Comparison of ENCODE assay signal across 16 cellular contexts in genomic region chr2:34105015-34105767, GRCh38.
DNase-seq lines count a peak whose midpoint lies in the region; ATAC-seq, FAIRE-seq and TF ChIP-seq lines count a peak whose summit lies in the region.
"Had no signal": no experiment of that assay in that cellular context is flagged by ENCODE, and none has a peak within 500 bp of the region (broad histone marks: within the 10 kb centered on the region; RNA-seq: fewer than 3 reads in every experiment).

No MANE protein-coding gene starts in this region.

- H2AFZ ChIP-seq in SK-N-SH (ENCODE audit: low read depth) = peak overlapping the region; percentile 48
- no peak overlapping the region for H2AFZ ChIP-seq in astrocyte (ENCODE audit: low read depth, low read length)

- H3K4me3 Mint-ChIP-seq in astrocyte (ENCODE audit: unreplicated experiment) = no peak overlapping the region
- H3K4me3 Mint-ChIP-seq in activated T-cell treated with anti-CD3 and anti-CD28 coated beads, Interleukin-2, amount 50 U/mL, for 4 hours = no peak overlapping the region
- H3K4me3 Mint-ChIP-seq: IgD-negative memory B cell had no signal

- no peaks in the 10 kb centered on the region for H3K27me3 Mint-ChIP-seq in astrocyte (ENCODE audit: low read depth, unreplicated experiment)
- H3K27me3 Mint-ChIP-seq in activated T-cell treated with anti-CD3 and anti-CD28 coated beads, Interleukin-2, amount 50 U/mL, for 4 hours (ENCODE audit: low read depth) = no peaks in the 10 kb centered on the region
- H3K27me3 Mint-ChIP-seq: IgD-negative memory B cell had no signal

- no peak for TF ChIP-seq EP300 in SK-N-SH (IDR thresholded peaks at IDR 0.05; ENCODE audit: borderline replicate concordance in 1 of 2, low read depth in 1 of 2, low read length in 1 of 2)

- H3K4me3 ChIP-seq in SK-N-SH (ENCODE audit: low read depth in 2 of 2, low read length in 1 of 2) (peak overlapping the region in 1 of 2 experiments; percentile 18; a peak in 1 of 4 replicates), astrocyte (ENCODE audit: insufficient read depth, low read depth, low read length) (peak overlapping the region; percentile 27), heart right ventricle (no peak overlapping the region)
- H3K4me3 ChIP-seq: body of pancreas, tibial nerve had no signal

- H3K9ac ChIP-seq in SK-N-SH (peak overlapping the region; percentile 20; the same call in 1 of the 2 replicates), astrocyte (ENCODE audit: low read length) (peak overlapping the region; percentile 69)

- FAIRE-seq in astrocyte (lab: Jason Lieb, UNC) = peak; percentile 75
- FAIRE-seq in urothelium cell line (lab: Jason Lieb, UNC) = no peak
- FAIRE-seq: H1 had no signal

- H3K9me3 ChIP-seq in SK-N-SH = no peaks in the 10 kb centered on the region
- H3K9me3 ChIP-seq in astrocyte (ENCODE audit: insufficient read depth, low read depth, low read length) = no peaks in the 10 kb centered on the region
- no peaks in the 10 kb centered on the region for H3K9me3 ChIP-seq in heart right ventricle
- H3K9me3 ChIP-seq: body of pancreas, tibial nerve had no signal

- no peaks in the 10 kb centered on the region for H3K9me2 ChIP-seq in SK-N-SH

- TF ChIP-seq CTCF in SK-N-SH (IDR thresholded peaks at IDR 0.05) = no peak
- TF ChIP-seq CTCF in astrocyte (IDR thresholded peaks at IDR 0.05; ENCODE audit: insufficient read depth, low read depth, low read length) = no peak
- no peak for TF ChIP-seq CTCF in heart right ventricle (IDR thresholded peaks at IDR 0.05)

- DNase-seq in SK-N-SH = no peak
- DNase-seq in astrocyte (ENCODE audit: low read depth) = peak; percentile 84
- peak; percentile 41 for DNase-seq in glomerular endothelial cell (ENCODE audit: extremely low read depth, low read depth, low spot score)
- peak; percentile 24 for DNase-seq in urothelium cell line (ENCODE audit: low spot score)
- no peak for DNase-seq in heart right ventricle
- no peak for DNase-seq in activated T-cell treated with anti-CD3 and anti-CD28 coated beads, Interleukin-2, amount 50 U/mL, for 4 hours
- DNase-seq in activated naive CD4-positive, alpha-beta T cell treated with anti-CD3 and anti-CD28 coated beads, Interleukin-2, amount 50 U/mL, for 16 hours = no peak
- DNase-seq: activated CD4-positive, CD25-positive, alpha-beta regulatory T cell; body of pancreas; DND-41; stimulated activated CD4-positive, alpha-beta T cell treated with anti-CD3 and anti-CD28 coated beads, Interleukin-12 subunit alpha, Interleukin-12 subunit beta, amount 100 ng/mL, for 4 hours had no signal

- peaks cover 0 to 26% of the 10 kb centered on the region in 2 experiments; a peak in 1 of 4 replicates for H3K4me1 ChIP-seq in SK-N-SH (ENCODE audit: control insufficient read depth in 1 of 2, insufficient read depth in 2 of 2, low read depth in 1 of 2, low read length in 1 of 2)
- peaks cover 27% of the 10 kb centered on the region for H3K4me1 ChIP-seq in astrocyte (ENCODE audit: insufficient read depth, low read length)
- no peaks in the 10 kb centered on the region for H3K4me1 ChIP-seq in heart right ventricle
- H3K4me1 ChIP-seq: body of pancreas, tibial nerve had no signal

- no peaks in the 10 kb centered on the region for H3K9me3 Mint-ChIP-seq in astrocyte (ENCODE audit: unreplicated experiment)
- H3K9me3 Mint-ChIP-seq in activated T-cell treated with anti-CD3 and anti-CD28 coated beads, Interleukin-2, amount 50 U/mL, for 4 hours = no peaks in the 10 kb centered on the region
- H3K9me3 Mint-ChIP-seq: IgD-negative memory B cell had no signal

- H3K79me2 ChIP-seq in SK-N-SH (ENCODE audit: insufficient read depth) (no peaks in the 10 kb centered on the region), astrocyte (ENCODE audit: insufficient read depth, low read length) (no peaks in the 10 kb centered on the region)

- TF ChIP-seq RAD21 in SK-N-SH (IDR thresholded peaks at IDR 0.05; ENCODE audit: low read length) = no peak

- H3K27me3 ChIP-seq in SK-N-SH (ENCODE audit: insufficient read depth) = no peaks in the 10 kb centered on the region
- no peaks in the 10 kb centered on the region for H3K27me3 ChIP-seq in astrocyte (ENCODE audit: insufficient read depth, low read length)
- no peaks in the 10 kb centered on the region for H3K27me3 ChIP-seq in heart right ventricle
- H3K27me3 ChIP-seq: body of pancreas, tibial nerve had no signal

- WGBS in SK-N-SH (ENCODE audit: low lambda C conversion rate) = 6% methylated on average over 5 of the region's 5 CpGs
- 51 to 63% methylated on average over 5 of the region's 5 CpGs for whole genome bisulfite sequencing in heart right ventricle, 2 donors

- H4K20me1 ChIP-seq in SK-N-SH (ENCODE audit: insufficient read depth) (no peaks in the 10 kb centered on the region), astrocyte (ENCODE audit: insufficient read depth, low read length) (no peaks in the 10 kb centered on the region)

- H3K27ac ChIP-seq in SK-N-SH (ENCODE audit: low read depth in 2 of 2, low read length in 1 of 2) (peak overlapping the region in 1 of 2 experiments; percentile 82; a peak in 2 of 4 replicates), astrocyte (ENCODE audit: low read depth, low read length) (peak overlapping the region; percentile 87), heart right ventricle (no peak overlapping the region)
- H3K27ac ChIP-seq: 22Rv1, body of pancreas, tibial nerve had no signal

- CTCF ChIA-PET in SK-N-SH (lab: Yijun Ruan, JAX) = interaction anchor here (2.1 kb wide), 2 partner anchors 8 to 9 kb away, joined by 5 to 7 read pairs; no protein-coding TSS in a partner anchor

- peaks cover 10% of the 10 kb centered on the region for H3F3A ChIP-seq in SK-N-SH (replicated peaks; ENCODE audit: insufficient read depth)

- H3K4me1 Mint-ChIP-seq in astrocyte (ENCODE audit: low read depth, unreplicated experiment) = peaks cover 37% of the 10 kb centered on the region
- H3K4me1 Mint-ChIP-seq in activated T-cell treated with anti-CD3 and anti-CD28 coated beads, Interleukin-2, amount 50 U/mL, for 4 hours (ENCODE audit: low read depth) = no peaks in the 10 kb centered on the region
- H3K4me1 Mint-ChIP-seq: IgD-negative memory B cell had no signal

- H3K36me3 Mint-ChIP-seq in astrocyte (ENCODE audit: low read depth, unreplicated experiment) = no peaks in the 10 kb centered on the region
- H3K36me3 Mint-ChIP-seq in activated T-cell treated with anti-CD3 and anti-CD28 coated beads, Interleukin-2, amount 50 U/mL, for 4 hours (ENCODE audit: insufficient read depth) = no peaks in the 10 kb centered on the region
- H3K36me3 Mint-ChIP-seq: IgD-negative memory B cell had no signal

- H3K36me3 ChIP-seq in SK-N-SH (replicated peaks in 1 of 2; ENCODE audit: control insufficient read depth in 1 of 2, insufficient read depth in 2 of 2, low read length in 1 of 2) (no peaks in the 10 kb centered on the region), astrocyte (ENCODE audit: insufficient read depth, low read length) (no peaks in the 10 kb centered on the region), heart right ventricle (no peaks in the 10 kb centered on the region)
- H3K36me3 ChIP-seq: tibial nerve had no signal

- POLR2A ChIA-PET in SK-N-SH (lab: Yijun Ruan, JAX) = no interaction called here

- H3K4me2 ChIP-seq in SK-N-SH (peak overlapping the region; percentile 41), astrocyte (ENCODE audit: low read length) (peak overlapping the region; percentile 79)

- intact Hi-C loops in heart right ventricle (cut with DNase I) = no loop called here

- H3K27ac Mint-ChIP-seq in astrocyte (ENCODE audit: unreplicated experiment) = peak overlapping the region; percentile 95
- H3K27ac Mint-ChIP-seq: IgD-negative memory B cell had no signal

- ATAC-seq in SK-N-SH treated with all-trans-retinoic acid at 6 μM for 48 hours (no peak), heart right ventricle (no peak)
- ATAC-seq in activated T-cell treated with anti-CD3 and anti-CD28 coated beads, Interleukin-2, amount 50 U/mL, for 4 hours = no peak
- ATAC-seq: body of pancreas had no signal

TF ChIP-seq in SK-N-SH, 30 proteins besides CTCF, POLR2A, EP300 and RAD21 (continues in another document):
- TF ChIP-seq, protein P1, sequence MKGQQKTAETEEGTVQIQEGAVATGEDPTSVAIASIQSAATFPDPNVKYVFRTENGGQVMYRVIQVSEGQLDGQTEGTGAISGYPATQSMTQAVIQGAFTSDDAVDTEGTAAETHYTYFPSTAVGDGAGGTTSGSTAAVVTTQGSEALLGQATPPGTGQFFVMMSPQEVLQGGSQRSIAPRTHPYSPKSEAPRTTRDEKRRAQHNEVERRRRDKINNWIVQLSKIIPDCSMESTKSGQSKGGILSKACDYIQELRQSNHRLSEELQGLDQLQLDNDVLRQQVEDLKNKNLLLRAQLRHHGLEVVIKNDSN (IDR thresholded peaks at IDR 0.05; ENCODE audit: borderline replicate concordance, low read depth) = no peak
- TF ChIP-seq TAF1 (IDR thresholded peaks at IDR 0.05; ENCODE audit: borderline replicate concordance, low read depth, low read length) = no peak

TF ChIP-seq in SK-N-SH treated with all-trans-retinoic acid at 6 μM for 48 hours, 23 proteins besides CTCF, POLR2A, EP300 and RAD21 (continues in another document):
- TF ChIP-seq PPARA (CRISPR knock-in tag; IDR thresholded peaks at IDR 0.05; ENCODE audit: borderline replicate concordance) (no peak), TOX (CRISPR knock-in tag; IDR thresholded peaks at IDR 0.05; ENCODE audit: borderline replicate concordance) (no peak), RARB (CRISPR knock-in tag; IDR thresholded peaks at IDR 0.05) (no peak), ZFP30 (CRISPR knock-in tag; IDR thresholded peaks at IDR 0.05) (no peak), ISL1 (CRISPR knock-in tag; IDR thresholded peaks at IDR 0.05) (no peak), CSDC2 (CRISPR knock-in tag; IDR thresholded peaks at IDR 0.05) (no peak), ZC3H10 (CRISPR knock-in tag; IDR thresholded peaks at IDR 0.05) (no peak), POU6F1 (CRISPR knock-in tag; IDR thresholded peaks at IDR 0.05; ENCODE audit: borderline replicate concordance, low read depth) (no peak), SNAI2 (CRISPR knock-in tag; IDR thresholded peaks at IDR 0.05) (no peak), OSR1 (CRISPR knock-in tag; IDR thresholded peaks at IDR 0.05) (no peak)

Comparison
In these comparisons a context has a peak if more than half of its experiments do, and no peak if none do; other contexts are left out.
1. DNase-seq: peak in astrocyte (single experiment), glomerular endothelial cell (single experiment) and urothelium cell line (single experiment); none in SK-N-SH (single experiment), heart right ventricle (0 of 2), activated T-cell treated with anti-CD3 and anti-CD28 coated beads, Interleukin-2, amount 50 U/mL, for 4 hours (single experiment) and activated naive CD4-positive, alpha-beta T cell treated with anti-CD3 and anti-CD28 coated beads, Interleukin-2, amount 50 U/mL, for 16 hours (single experiment).